ENCODE assay signal across 18 cellular contexts in the genomic region with DNA sequence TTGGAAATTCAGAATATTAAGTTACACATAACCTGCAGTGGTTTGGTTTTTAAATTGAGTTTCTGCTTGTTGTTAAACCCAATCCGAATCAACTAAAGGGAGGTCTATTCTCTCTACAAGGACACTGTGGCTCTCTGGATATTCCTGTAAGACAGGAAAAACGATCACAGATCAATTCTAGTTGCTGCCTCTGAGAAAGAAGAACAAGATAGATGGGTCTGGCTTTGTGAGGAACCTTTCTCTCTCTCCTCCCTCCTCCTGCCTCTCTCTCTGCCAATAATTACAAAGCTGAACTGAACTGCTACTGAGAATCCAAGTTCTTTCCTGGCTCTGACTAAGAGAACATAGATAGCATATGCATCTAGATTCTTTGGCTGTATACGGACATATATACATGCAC. TPM values are rescaled to one million over a fixed set of nuclear protein-coding genes. Genes with fewer than 3 reads are reported as not detected.
DNase-seq lines count a peak whose midpoint lies in the region; TF ChIP-seq lines count a peak whose summit lies in the region.
"Had no signal": no experiment of that assay in that cellular context is flagged by ENCODE, and none has a peak within 500 bp of the region (broad histone marks: within the 10 kb centered on the region; RNA-seq: fewer than 3 reads in every experiment).

No MANE protein-coding gene starts in this region.

- H3K27ac ChIP-seq in HEK293 (ENCODE audit: extremely low read depth, low read depth, low read length), result no peak overlapping the region
- peak overlapping the region; percentile 18 for H3K27ac ChIP-seq in VCaP
- H3K27ac ChIP-seq in suprapubic skin, result peak overlapping the region; percentile 4
- H3K27ac ChIP-seq: HL-60, KMS-11 had no signal

- no peaks in the 10 kb centered on the region for H3K27me3 Mint-ChIP-seq in nephron (ENCODE audit: low read depth)
- H3K27me3 Mint-ChIP-seq: IgD-negative memory B cell had no signal

- no peak for DNase-seq in suprapubic skin (ENCODE audit: low spot score in 2 of 2)
- DNase-seq in DMS 273 (lab: John Stamatoyannopoulos, UW; ENCODE audit: unreplicated experiment), result no peak
- no peak for DNase-seq in occipital lobe (lab: John Stamatoyannopoulos, UW)
- DNase-seq in nucleus accumbens (lab: John Stamatoyannopoulos, UW), result no peak
- DNase-seq: BE2C, Calu3, DMS153, DND-41, MM.1S, NCI-H526 treated with DMSO at 0.1 percent for 48 hours, RPMI8226, SHP77 had no signal

- TF ChIP-seq EP300 in suprapubic skin (IDR thresholded peaks at IDR 0.05), result no peak

- POLR2A ChIA-PET in HEK293 (lab: Yijun Ruan, JAX), result no interaction called here

- H3K4me3 ChIP-seq in HEK293 (ENCODE audit: low read depth, low read length), result no peak overlapping the region
- no peak overlapping the region for H3K4me3 ChIP-seq in suprapubic skin

- H3K36me3 ChIP-seq in HEK293 (ENCODE audit: control insufficient read depth in 2 of 2, insufficient read depth in 1 of 2, low read length in 2 of 2), result no peaks in the 10 kb centered on the region
- no peaks in the 10 kb centered on the region for H3K36me3 ChIP-seq in suprapubic skin
- H3K36me3 ChIP-seq: BE2C had no signal

- peaks cover 7% of the 10 kb centered on the region for H3K36me3 Mint-ChIP-seq in nephron (ENCODE audit: low read depth)

- no peaks in the 10 kb centered on the region for H3K4me1 ChIP-seq in HEK293 (ENCODE audit: control insufficient read depth, insufficient read depth, low read length)
- peaks cover 49% of the 10 kb centered on the region for H3K4me1 ChIP-seq in suprapubic skin

- no peaks in the 10 kb centered on the region for H3K9me3 Mint-ChIP-seq in nephron
- H3K9me3 Mint-ChIP-seq: IgD-negative memory B cell had no signal

- CTCF ChIA-PET in HEK293 (lab: Yijun Ruan, JAX), result no interaction called here

- no peak for TF ChIP-seq POLR2A in suprapubic skin (IDR thresholded peaks at IDR 0.05)

- H3K4me3 Mint-ChIP-seq in nephron, result no peak overlapping the region
- H3K4me3 Mint-ChIP-seq: IgD-negative memory B cell had no signal

- TF ChIP-seq CTCF in HEK293 (tag by site-specific recombination; IDR thresholded peaks at IDR 0.05), result no peak
- TF ChIP-seq CTCF in VCaP (conservative IDR thresholded peaks at IDR 0.05), result no peak
- TF ChIP-seq CTCF in nephron (IDR thresholded peaks at IDR 0.05; ENCODE audit: unreplicated experiment in 3 of 3), result no peak
- TF ChIP-seq CTCF in suprapubic skin (IDR thresholded peaks at IDR 0.05), result no peak

- no peaks in the 10 kb centered on the region for H3K27me3 ChIP-seq in suprapubic skin
- H3K27me3 ChIP-seq: BE2C had no signal

- H3K9me3 ChIP-seq in HEK293 (ENCODE audit: control insufficient read depth, insufficient read depth, low read depth, low read length), result no peaks in the 10 kb centered on the region
- no peaks in the 10 kb centered on the region for H3K9me3 ChIP-seq in suprapubic skin
- H3K9me3 ChIP-seq: BE2C had no signal

- H3K27ac Mint-ChIP-seq in nephron, result peak overlapping the region; percentile 23 to 60 (median 38)

- peaks cover 43% of the 10 kb centered on the region for H3K4me1 Mint-ChIP-seq in nephron

- 56% methylated on average over 3 of the region's 3 CpGs for WGBS in suprapubic skin

TF ChIP-seq in HEK293, 187 proteins besides CTCF, POLR2A, EP300 and RAD21:
- TF ChIP-seq ZNF302 (tag by site-specific recombination; IDR thresholded peaks at IDR 0.05; ENCODE audit: low read depth) (no peak), ZBTB17 (tag by site-specific recombination; IDR thresholded peaks at IDR 0.05) (peak; percentile 46; the same call in 1 of the 2 replicates)

RNA-seq across cellular contexts. Expression of a gene that starts 27.6 kb away (rescaled TPM):
- total RNA-seq in suprapubic skin (10 to 100 TPM; 16.9 to 41.4 (median 25.1) TPM), occipital lobe (3.0 TPM)
